In the genomic region with DNA sequence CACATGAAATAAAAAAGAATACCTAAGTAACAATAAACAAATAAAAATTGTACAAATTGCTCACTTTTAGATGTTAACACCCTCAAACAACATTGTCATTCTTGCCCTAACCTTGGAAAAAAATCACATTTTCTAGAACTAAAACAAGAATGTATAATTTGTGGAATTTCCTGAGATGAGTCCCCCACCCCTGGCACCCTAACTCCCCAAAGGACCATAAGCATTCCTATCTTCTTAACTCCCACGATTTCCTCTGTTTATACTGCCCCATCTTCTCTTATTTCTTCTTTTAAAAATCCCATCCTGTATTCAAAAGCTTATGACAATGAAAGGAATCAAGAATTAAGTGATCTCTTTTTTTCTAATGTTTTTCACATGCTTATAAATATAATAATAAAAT, we compare ENCODE assay signal across 14 cellular contexts.
"Had no signal": no experiment of that assay in that cellular context is flagged by ENCODE, and none has a peak within 500 bp of the region (broad histone marks: within the 10 kb centered on the region; RNA-seq: fewer than 3 reads in every experiment).

No MANE protein-coding gene starts in this region.

- H3K4me3 ChIP-seq: right lobe of liver, thoracic aorta had no signal

- ATAC-seq: right lobe of liver; stimulated activated effector memory CD8-positive, alpha-beta T cell treated with anti-CD3 and anti-CD28 coated beads, Interleukin-12 subunit alpha, Interleukin-12 subunit beta, amount 100 ng/mL, for 72 hours; T-helper 17 cell had no signal

- H3K27me3 Mint-ChIP-seq: activated CD4-positive, alpha-beta T cell treated with anti-CD3 and anti-CD28 coated beads, Interleukin-2, amount 10 ng/mL, durations not matched to agents 24 days and 14 days; activated naive CD8-positive, alpha-beta T cell; T-helper 17 cell had no signal

- H3K4me3 Mint-ChIP-seq: activated CD4-positive, alpha-beta T cell treated with anti-CD3 and anti-CD28 coated beads, Interleukin-2, amount 10 ng/mL, durations not matched to agents 24 days and 14 days; activated naive CD8-positive, alpha-beta T cell; endodermal cell; nephron progenitor cell; stimulated activated effector memory CD8-positive, alpha-beta T cell treated with anti-CD3 and anti-CD28 coated beads, Interleukin-12 subunit alpha, Interleukin-12 subunit beta, amount 100 ng/mL, for 72 hours; T-helper 17 cell had no signal

- H3K4me1 Mint-ChIP-seq: endodermal cell; stimulated activated effector memory CD8-positive, alpha-beta T cell treated with anti-CD3 and anti-CD28 coated beads, Interleukin-12 subunit alpha, Interleukin-12 subunit beta, amount 100 ng/mL, for 72 hours had no signal

- H3K27me3 ChIP-seq: right lobe of liver had no signal

- DNase-seq: activated CD4-positive, alpha-beta T cell treated with anti-CD3 and anti-CD28 coated beads, Interleukin-2, amount 10 ng/mL, durations not matched to agents 24 days and 14 days; activated CD4-positive, CD25-positive, alpha-beta regulatory T cell; activated CD8-positive, alpha-beta memory T cell treated with anti-CD3 and anti-CD28 coated beads, Interleukin-2, amount 50 U/mL, for 48 hours; activated gamma-delta T cell treated with Interleukin-2 at 50 U/mL for 16 hours; amygdala; endodermal cell; head of caudate nucleus; nephron progenitor cell; right lobe of liver; stimulated activated CD4-positive, alpha-beta T cell treated with anti-CD3 and anti-CD28 coated beads, Interleukin-12 subunit alpha, Interleukin-12 subunit beta, amount 100 ng/mL, for 4 hours; T-helper 17 cell had no signal

- H3K9me3 Mint-ChIP-seq: activated CD4-positive, alpha-beta T cell treated with anti-CD3 and anti-CD28 coated beads, Interleukin-2, amount 10 ng/mL, durations not matched to agents 24 days and 14 days; endodermal cell; nephron progenitor cell; stimulated activated effector memory CD8-positive, alpha-beta T cell treated with anti-CD3 and anti-CD28 coated beads, Interleukin-12 subunit alpha, Interleukin-12 subunit beta, amount 100 ng/mL, for 72 hours had no signal

- H3K9me3 ChIP-seq: right lobe of liver, thoracic aorta had no signal

- H3K27ac Mint-ChIP-seq: activated CD4-positive, alpha-beta T cell treated with anti-CD3 and anti-CD28 coated beads, Interleukin-2, amount 10 ng/mL, durations not matched to agents 24 days and 14 days; endodermal cell; nephron progenitor cell; stimulated activated effector memory CD8-positive, alpha-beta T cell treated with anti-CD3 and anti-CD28 coated beads, Interleukin-12 subunit alpha, Interleukin-12 subunit beta, amount 100 ng/mL, for 72 hours had no signal

- H3K4me1 ChIP-seq: right lobe of liver had no signal

- H3K27ac ChIP-seq: right lobe of liver, thoracic aorta had no signal
